Comparison of ENCODE assay signal across 20 cellular contexts in genomic region chr20:38779247-38780097, GRCh38. TPM values are rescaled to one million over a fixed set of nuclear protein-coding genes. Genes with fewer than 3 reads are reported as not detected.
DNase-seq lines count a peak whose midpoint lies in the region; ATAC-seq and TF ChIP-seq lines count a peak whose summit lies in the region.
"Had no signal": no experiment of that assay in that cellular context is flagged by ENCODE, and none has a peak within 500 bp of the region (broad histone marks: within the 10 kb centered on the region; RNA-seq: fewer than 3 reads in every experiment).

No MANE protein-coding gene starts in this region.

- peaks cover 28% of the 10 kb centered on the region for H3K36me3 Mint-ChIP-seq in activated T-cell treated with anti-CD3 and anti-CD28 coated beads, Interleukin-2, amount 50 U/mL, for 24 hours (ENCODE audit: low read depth)

- no peaks in the 10 kb centered on the region for H3K9me3 Mint-ChIP-seq in activated T-cell treated with anti-CD3 and anti-CD28 coated beads, Interleukin-2, amount 50 U/mL, for 24 hours
- H3K9me3 Mint-ChIP-seq: activated naive CD8-positive, alpha-beta T cell treated with anti-CD3 and anti-CD28 coated beads, Interleukin-2, amount 10 ng/mL, durations not matched to agents 7 days and 5 days; CD4-positive, alpha-beta T cell; T-cell had no signal

- no peak for DNase-seq in activated T-cell treated with anti-CD3 and anti-CD28 coated beads, Interleukin-2, amount 50 U/mL, for 24 hours
- no peak for DNase-seq in activated T-cell treated with anti-CD3 and anti-CD28 coated beads, Interleukin-2, amount 50 U/mL, for 48 hours
- DNase-seq in SW480 (ENCODE audit: low spot score) (peak; percentile 99), smooth muscle cell (lab: John Stamatoyannopoulos, UW; ENCODE audit: unreplicated experiment) (no peak), heart right ventricle (no peak)
- DNase-seq: activated naive CD8-positive, alpha-beta T cell treated with anti-CD3 and anti-CD28 coated beads, Interleukin-2, amount 10 ng/mL, durations not matched to agents 7 days and 5 days; CD4-positive, alpha-beta T cell; central memory CD4-positive, alpha-beta T cell; NCI-H187; NCI-H526 treated with DMSO at 0.1 percent for 48 hours; T-cell had no signal

- no peaks in the 10 kb centered on the region for H3K79me2 ChIP-seq in smooth muscle cell (ENCODE audit: low read depth)

- peak overlapping the region; percentile 8 for H3K4me3 Mint-ChIP-seq in activated T-cell treated with anti-CD3 and anti-CD28 coated beads, Interleukin-2, amount 50 U/mL, for 24 hours
- H3K4me3 Mint-ChIP-seq: activated naive CD8-positive, alpha-beta T cell treated with anti-CD3 and anti-CD28 coated beads, Interleukin-2, amount 10 ng/mL, durations not matched to agents 7 days and 5 days; CD4-positive, alpha-beta T cell; T-cell had no signal

- peak overlapping the region; percentile 16 for H3K27ac ChIP-seq in iPS-18a (ENCODE audit: low read length)
- H3K27ac ChIP-seq in smooth muscle cell (ENCODE audit: low read depth): peak overlapping the region; percentile 39
- H3K27ac ChIP-seq in heart right ventricle: no peak overlapping the region
- H3K27ac ChIP-seq: skin epidermis had no signal

- 22% methylated on average over 19 of the region's 19 CpGs for WGBS in smooth muscle cell (ENCODE audit: low lambda C conversion rate)
- 67 to 68% methylated on average over 18 to 19 of the region's 19 CpGs for WGBS in heart right ventricle, 2 donors

- H3K4me2 ChIP-seq in smooth muscle cell: peak overlapping the region; percentile 54

- intact Hi-C loops in heart right ventricle (cut with DNase I): no loop called here

- H3K4me3 ChIP-seq in iPS-18a (ENCODE audit: low read length) (peak overlapping the region; percentile 24), smooth muscle cell (no peak overlapping the region), heart right ventricle (no peak overlapping the region)
- H3K4me3 ChIP-seq: GM12878, skin epidermis had no signal

- TF ChIP-seq CTCF in smooth muscle cell (IDR thresholded peaks at IDR 0.05; ENCODE audit: borderline replicate concordance, insufficient read depth, poor library complexity, severe bottlenecking) (no peak), heart right ventricle (IDR thresholded peaks at IDR 0.05) (no peak)

- H3K27ac Mint-ChIP-seq in activated T-cell treated with anti-CD3 and anti-CD28 coated beads, Interleukin-2, amount 50 U/mL, for 24 hours: no peak overlapping the region
- H3K27ac Mint-ChIP-seq: activated naive CD8-positive, alpha-beta T cell treated with anti-CD3 and anti-CD28 coated beads, Interleukin-2, amount 10 ng/mL, durations not matched to agents 7 days and 5 days; CD4-positive, alpha-beta T cell had no signal

- H3K4me1 Mint-ChIP-seq in activated T-cell treated with anti-CD3 and anti-CD28 coated beads, Interleukin-2, amount 50 U/mL, for 24 hours (ENCODE audit: low read depth): peaks cover 11% of the 10 kb centered on the region
- H3K4me1 Mint-ChIP-seq: activated naive CD8-positive, alpha-beta T cell treated with anti-CD3 and anti-CD28 coated beads, Interleukin-2, amount 10 ng/mL, durations not matched to agents 7 days and 5 days had no signal

- ATAC-seq in HG02623 (IDR thresholded peaks at IDR 0.05; ENCODE audit: unreplicated experiment): no peak
- no peak for ATAC-seq in heart right ventricle
- ATAC-seq in GM19351 (IDR thresholded peaks at IDR 0.05; ENCODE audit: unreplicated experiment): no peak
- ATAC-seq: GM12878, T-cell had no signal

- no peak overlapping the region for H2AFZ ChIP-seq in smooth muscle cell (ENCODE audit: low read depth)

- no peaks in the 10 kb centered on the region for H3K27me3 ChIP-seq in iPS-18a (ENCODE audit: control insufficient read depth, insufficient read depth, low read length)
- H3K27me3 ChIP-seq in smooth muscle cell (ENCODE audit: low read depth): no peaks in the 10 kb centered on the region
- H3K27me3 ChIP-seq in heart right ventricle: no peaks in the 10 kb centered on the region

- no peaks in the 10 kb centered on the region for H3K27me3 Mint-ChIP-seq in activated T-cell treated with anti-CD3 and anti-CD28 coated beads, Interleukin-2, amount 50 U/mL, for 24 hours
- H3K27me3 Mint-ChIP-seq: activated naive CD8-positive, alpha-beta T cell treated with anti-CD3 and anti-CD28 coated beads, Interleukin-2, amount 10 ng/mL, durations not matched to agents 7 days and 5 days; CD4-positive, alpha-beta T cell; T-cell had no signal

- H3K4me1 ChIP-seq in iPS-18a (ENCODE audit: control insufficient read depth, low read depth, low read length): peaks cover 13% of the 10 kb centered on the region
- H3K4me1 ChIP-seq in smooth muscle cell (ENCODE audit: low read depth): peaks cover 4% of the 10 kb centered on the region
- no peaks in the 10 kb centered on the region for H3K4me1 ChIP-seq in heart right ventricle

- H3F3A ChIP-seq in smooth muscle cell (ENCODE audit: low read depth): peaks cover 9% of the 10 kb centered on the region

- no peaks in the 10 kb centered on the region for H4K20me1 ChIP-seq in smooth muscle cell (ENCODE audit: low read depth)

- H3K9me3 ChIP-seq in iPS-18a (ENCODE audit: control insufficient read depth, low read depth, low read length) (no peaks in the 10 kb centered on the region), smooth muscle cell (replicated peaks; ENCODE audit: low read depth) (no peaks in the 10 kb centered on the region), heart right ventricle (no peaks in the 10 kb centered on the region)

- H3K9ac ChIP-seq in iPS-18a (ENCODE audit: low read length) (peak overlapping the region; percentile 56), smooth muscle cell (ENCODE audit: low read depth) (no peak overlapping the region)

- peaks cover 2% of the 10 kb centered on the region for H3K36me3 ChIP-seq in iPS-18a (ENCODE audit: control insufficient read depth, low read depth, low read length)
- H3K36me3 ChIP-seq in smooth muscle cell (ENCODE audit: low read depth): no peaks in the 10 kb centered on the region
- H3K36me3 ChIP-seq in heart right ventricle: peaks cover 0 to 23% (median 3%) of the 10 kb centered on the region in 9 donors

RNA-seq across cellular contexts. Expression of gene PPP1R16B, which starts 26.0 kb away (rescaled TPM):
- total RNA-seq in smooth muscle cell (not detected in 2 replicates), heart right ventricle (10 to 100 TPM in 2 of 10 donors, 1 to 10 TPM in 8; 2.7 to 13.8 (median 6.6) TPM)
- polyA plus RNA-seq in smooth muscle cell (not detected in 2 replicates), heart right ventricle (1 to 10 TPM; 2.5 to 5.4 TPM)
- total RNA-seq: fibroblast of villous mesenchyme, LHCN-M2, osteoblast had no signal

RNA-seq across cellular contexts. Expression of gene ACTR5, which starts 31.2 kb away (rescaled TPM):
- total RNA-seq in smooth muscle cell (7.1 and 9.8 TPM in 2 replicates), heart right ventricle (1 to 10 TPM; 1.5 to 4.1 (median 2.8) TPM)
- polyA plus RNA-seq in smooth muscle cell (6.4 and 6.9 TPM in 2 replicates), heart right ventricle (1 to 10 TPM; 4.0 to 5.4 TPM)

RNA-seq across cellular contexts. Expression of gene SLC32A1, which starts 55.2 kb away (rescaled TPM):
- not detected in 2 replicates for total RNA-seq in smooth muscle cell
- polyA plus RNA-seq in smooth muscle cell: not detected in 2 replicates
- not detected for total RNA-seq in heart right ventricle
- polyA plus RNA-seq in heart right ventricle: not detected
- total RNA-seq: activated naive CD8-positive, alpha-beta T cell treated with anti-CD3 and anti-CD28 coated beads, Interleukin-2, amount 10 ng/mL, durations not matched to agents 7 days and 5 days; CD4-positive, alpha-beta T cell; fibroblast of villous mesenchyme; GM12878; LHCN-M2; osteoblast; RPMI7951; T-cell had no signal
- polyA plus RNA-seq: GM12878 had no signal

Comparison
In these comparisons a context has a peak if more than half of its experiments do, and no peak if none do; other contexts are left out.
1. H3K27ac ChIP-seq: peak in iPS-18a (single experiment) and smooth muscle cell (single experiment); none in heart right ventricle (0 of 10).